ENCODE assay signal across 1 cellular context in the genomic region with DNA sequence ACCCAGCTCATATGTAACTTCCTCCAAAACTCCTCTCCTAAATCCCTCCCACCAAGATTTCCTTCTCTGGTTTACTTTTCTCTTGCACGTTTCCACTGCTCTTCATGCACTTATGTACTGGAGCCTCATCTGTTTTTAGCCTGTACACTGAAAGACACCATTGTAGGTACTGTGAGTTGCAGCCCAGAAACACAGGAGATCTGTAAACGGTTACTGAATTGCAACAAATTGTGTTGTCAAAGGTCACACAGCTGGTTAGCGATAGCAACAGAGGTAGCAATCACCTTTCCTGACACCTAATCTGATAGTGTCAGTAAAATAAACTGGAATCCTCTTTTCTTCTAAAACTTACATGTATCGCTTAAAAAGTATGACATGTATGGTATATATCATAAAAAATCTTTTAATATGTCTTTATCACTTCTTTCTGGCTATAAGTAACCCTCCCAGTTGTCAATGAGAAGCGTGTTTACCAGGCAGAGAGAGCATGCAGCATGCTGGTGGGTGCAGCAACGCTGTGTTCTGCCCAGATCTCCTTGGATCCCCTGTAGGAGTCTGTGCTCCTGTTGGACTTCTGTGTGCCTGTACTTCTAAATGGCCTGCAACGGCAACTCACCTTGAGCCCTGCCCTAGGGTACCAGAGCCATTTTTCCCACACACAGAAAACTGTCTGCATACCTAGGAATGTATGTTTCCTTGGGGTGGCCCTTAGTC.
A peak's percentile ranks its signal among the peaks of the same experiment; 100 is the strongest.
TF ChIP-seq lines count a peak whose summit lies in the region.

No MANE protein-coding gene starts in this region.

TF ChIP-seq in HepG2, 621 proteins besides CTCF, POLR2A, EP300 and RAD21 (continued from another document and continues in another):
- TF ChIP-seq LCORL (IDR thresholded peaks at IDR 0.05) (no peak), LCORL (CRISPR knock-in tag; IDR thresholded peaks at IDR 0.05) (no peak), ISL2 (CRISPR knock-in tag; IDR thresholded peaks at IDR 0.05) (peak; percentile 59), MEIS1 (CRISPR knock-in tag; IDR thresholded peaks at IDR 0.05; ENCODE audit: borderline replicate concordance) (no peak), SPEN (CRISPR knock-in tag; IDR thresholded peaks at IDR 0.05; ENCODE audit: low read depth) (no peak), ZNF337 (CRISPR knock-in tag; IDR thresholded peaks at IDR 0.05; ENCODE audit: borderline replicate concordance, low read depth) (0 out of 2 replicates have a peak, but pooled peaks have one; percentile 7), RARA (CRISPR knock-in tag; IDR thresholded peaks at IDR 0.05) (no peak), NR2F1 (CRISPR knock-in tag; IDR thresholded peaks at IDR 0.05) (peak in 1 of 2 experiments; percentile 59; a peak in 1 of 4 replicates), ZNF839 (CRISPR knock-in tag; IDR thresholded peaks at IDR 0.05; ENCODE audit: borderline replicate concordance) (no peak), ZNF674 (CRISPR knock-in tag; IDR thresholded peaks at IDR 0.05; ENCODE audit: low read depth) (no peak), FOXA3 (CRISPR knock-in tag; IDR thresholded peaks at IDR 0.05) (peak; percentile 45; the same call in 1 of the 2 replicates), RXRB (CRISPR knock-in tag; IDR thresholded peaks at IDR 0.05; ENCODE audit: borderline replicate concordance) (0 out of 2 replicates have a peak, but pooled peaks have one; percentile 45), SOX5 (CRISPR knock-in tag; IDR thresholded peaks at IDR 0.05; ENCODE audit: borderline replicate concordance) (peak; percentile 22; the same call in 1 of the 2 replicates), ASH2L (IDR thresholded peaks at IDR 0.05; ENCODE audit: insufficient read length, low read depth, low read length) (no peak), ZNF234 (CRISPR knock-in tag; conservative IDR thresholded peaks at IDR 0.05) (no peak), ZNF512B (CRISPR knock-in tag; IDR thresholded peaks at IDR 0.05; ENCODE audit: borderline replicate concordance) (no peak), ADNP (CRISPR knock-in tag; IDR thresholded peaks at IDR 0.05) (no peak), NR2C2 (CRISPR knock-in tag; IDR thresholded peaks at IDR 0.05; ENCODE audit: borderline replicate concordance) (peak; percentile 38; the same call in 1 of the 2 replicates), NFYB (CRISPR knock-in tag; IDR thresholded peaks at IDR 0.05) (no peak), NFE2 (CRISPR knock-in tag; IDR thresholded peaks at IDR 0.05) (no peak), SNAI1 (CRISPR knock-in tag; IDR thresholded peaks at IDR 0.05; ENCODE audit: borderline replicate concordance) (no peak), ZNF773 (CRISPR knock-in tag; IDR thresholded peaks at IDR 0.05; ENCODE audit: borderline replicate concordance) (no peak), TBL1XR1 (IDR thresholded peaks at IDR 0.05; ENCODE audit: borderline replicate concordance, low read length, partially characterized antibody) (no peak), GATAD2A (CRISPR knock-in tag; IDR thresholded peaks at IDR 0.05) (peak; percentile 75), SOX6 (IDR thresholded peaks at IDR 0.05) (no peak), SOX6 (CRISPR knock-in tag; IDR thresholded peaks at IDR 0.05) (peak; percentile 62), CEBPG (CRISPR knock-in tag; IDR thresholded peaks at IDR 0.05) (peak; percentile 64), NR2F2 (IDR thresholded peaks at IDR 0.05; ENCODE audit: borderline replicate concordance, low read depth) (0 out of 2 replicates have a peak, but pooled peaks have one; percentile 23), HDAC2 (CRISPR knock-in tag; IDR thresholded peaks at IDR 0.05) (peak; percentile 41), PPARG (CRISPR knock-in tag; conservative IDR thresholded peaks at IDR 0.05) (peak; percentile 58; the same call in 1 of the 2 replicates), IRX3 (CRISPR knock-in tag; IDR thresholded peaks at IDR 0.05; ENCODE audit: borderline replicate concordance, low read depth) (no peak), SAP130 (CRISPR knock-in tag; IDR thresholded peaks at IDR 0.05; ENCODE audit: low read depth) (peak; percentile 54), NR0B2 (CRISPR knock-in tag; IDR thresholded peaks at IDR 0.05) (no peak), ZNF614 (CRISPR knock-in tag; IDR thresholded peaks at IDR 0.05; ENCODE audit: borderline replicate concordance) (0 out of 2 replicates have a peak, but pooled peaks have one; percentile 30), JUNB (CRISPR knock-in tag; IDR thresholded peaks at IDR 0.05; ENCODE audit: borderline replicate concordance) (0 out of 2 replicates have a peak, but pooled peaks have one; percentile 21), BCL6 (CRISPR knock-in tag; IDR thresholded peaks at IDR 0.05) (peak; percentile 43), RBM39 (IDR thresholded peaks at IDR 0.05; ENCODE audit: low read depth, low read length, poor library complexity, severe bottlenecking) (no peak), ZKSCAN8 (CRISPR knock-in tag; IDR thresholded peaks at IDR 0.05; ENCODE audit: borderline replicate concordance) (0 out of 2 replicates have a peak, but pooled peaks have one; percentile 24), ARID5B (CRISPR knock-in tag; IDR thresholded peaks at IDR 0.05) (peak; percentile 64; the same call in 1 of the 2 replicates), TFAP4 (IDR thresholded peaks at IDR 0.05; ENCODE audit: borderline replicate concordance, low read depth) (peak; percentile 92), NONO (IDR thresholded peaks at IDR 0.05) (no peak), NONO (CRISPR knock-in tag; conservative IDR thresholded peaks at IDR 0.05) (0 out of 2 replicates have a peak, but pooled peaks have one; percentile 23), HDAC1 (CRISPR knock-in tag; IDR thresholded peaks at IDR 0.05) (peak; percentile 31; the same call in 1 of the 2 replicates), HMG20A (CRISPR knock-in tag; IDR thresholded peaks at IDR 0.05; ENCODE audit: borderline replicate concordance) (peak; percentile 49; the same call in 1 of the 2 replicates), MIER2 (CRISPR knock-in tag; IDR thresholded peaks at IDR 0.05) (0 out of 2 replicates have a peak, but pooled peaks have one; percentile 20), ARNTL (CRISPR knock-in tag; IDR thresholded peaks at IDR 0.05) (0 out of 2 replicates have a peak, but pooled peaks have one; percentile 30), ELF3 (CRISPR knock-in tag; IDR thresholded peaks at IDR 0.05) (0 out of 2 replicates have a peak, but pooled peaks have one; percentile 29), NR3C1 (CRISPR knock-in tag; IDR thresholded peaks at IDR 0.05) (no peak), ZNF644 (CRISPR knock-in tag; IDR thresholded peaks at IDR 0.05; ENCODE audit: low read depth) (0 out of 2 replicates have a peak, but pooled peaks have one; percentile 35)
- TF ChIP-seq, protein P1, sequence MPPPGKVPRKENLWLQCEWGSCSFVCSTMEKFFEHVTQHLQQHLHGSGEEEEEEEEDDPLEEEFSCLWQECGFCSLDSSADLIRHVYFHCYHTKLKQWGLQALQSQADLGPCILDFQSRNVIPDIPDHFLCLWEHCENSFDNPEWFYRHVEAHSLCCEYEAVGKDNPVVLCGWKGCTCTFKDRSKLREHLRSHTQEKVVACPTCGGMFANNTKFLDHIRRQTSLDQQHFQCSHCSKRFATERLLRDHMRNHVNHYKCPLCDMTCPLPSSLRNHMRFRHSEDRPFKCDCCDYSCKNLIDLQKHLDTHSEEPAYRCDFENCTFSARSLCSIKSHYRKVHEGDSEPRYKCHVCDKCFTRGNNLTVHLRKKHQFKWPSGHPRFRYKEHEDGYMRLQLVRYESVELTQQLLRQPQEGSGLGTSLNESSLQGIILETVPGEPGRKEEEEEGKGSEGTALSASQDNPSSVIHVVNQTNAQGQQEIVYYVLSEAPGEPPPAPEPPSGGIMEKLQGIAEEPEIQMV (CRISPR knock-in tag; IDR thresholded peaks at IDR 0.05; ENCODE audit: low read depth) = 0 out of 2 replicates have a peak, but pooled peaks have one; percentile 26
- TF ChIP-seq, protein P2, sequence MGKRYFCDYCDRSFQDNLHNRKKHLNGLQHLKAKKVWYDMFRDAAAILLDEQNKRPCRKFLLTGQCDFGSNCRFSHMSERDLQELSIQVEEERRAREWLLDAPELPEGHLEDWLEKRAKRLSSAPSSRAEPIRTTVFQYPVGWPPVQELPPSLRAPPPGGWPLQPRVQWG (CRISPR knock-in tag; IDR thresholded peaks at IDR 0.05; ENCODE audit: borderline replicate concordance, low read depth) = no peak
- TF ChIP-seq, protein P3, sequence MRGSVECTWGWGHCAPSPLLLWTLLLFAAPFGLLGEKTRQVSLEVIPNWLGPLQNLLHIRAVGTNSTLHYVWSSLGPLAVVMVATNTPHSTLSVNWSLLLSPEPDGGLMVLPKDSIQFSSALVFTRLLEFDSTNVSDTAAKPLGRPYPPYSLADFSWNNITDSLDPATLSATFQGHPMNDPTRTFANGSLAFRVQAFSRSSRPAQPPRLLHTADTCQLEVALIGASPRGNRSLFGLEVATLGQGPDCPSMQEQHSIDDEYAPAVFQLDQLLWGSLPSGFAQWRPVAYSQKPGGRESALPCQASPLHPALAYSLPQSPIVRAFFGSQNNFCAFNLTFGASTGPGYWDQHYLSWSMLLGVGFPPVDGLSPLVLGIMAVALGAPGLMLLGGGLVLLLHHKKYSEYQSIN (CRISPR knock-in tag; IDR thresholded peaks at IDR 0.05; ENCODE audit: borderline replicate concordance) = no peak
- TF ChIP-seq, protein P4, sequence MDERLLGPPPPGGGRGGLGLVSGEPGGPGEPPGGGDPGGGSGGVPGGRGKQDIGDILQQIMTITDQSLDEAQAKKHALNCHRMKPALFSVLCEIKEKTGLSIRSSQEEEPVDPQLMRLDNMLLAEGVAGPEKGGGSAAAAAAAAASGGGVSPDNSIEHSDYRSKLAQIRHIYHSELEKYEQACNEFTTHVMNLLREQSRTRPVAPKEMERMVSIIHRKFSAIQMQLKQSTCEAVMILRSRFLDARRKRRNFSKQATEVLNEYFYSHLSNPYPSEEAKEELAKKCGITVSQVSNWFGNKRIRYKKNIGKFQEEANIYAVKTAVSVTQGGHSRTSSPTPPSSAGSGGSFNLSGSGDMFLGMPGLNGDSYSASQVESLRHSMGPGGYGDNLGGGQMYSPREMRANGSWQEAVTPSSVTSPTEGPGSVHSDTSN (CRISPR knock-in tag; IDR thresholded peaks at IDR 0.05) = no peak
- TF ChIP-seq, protein P5, sequence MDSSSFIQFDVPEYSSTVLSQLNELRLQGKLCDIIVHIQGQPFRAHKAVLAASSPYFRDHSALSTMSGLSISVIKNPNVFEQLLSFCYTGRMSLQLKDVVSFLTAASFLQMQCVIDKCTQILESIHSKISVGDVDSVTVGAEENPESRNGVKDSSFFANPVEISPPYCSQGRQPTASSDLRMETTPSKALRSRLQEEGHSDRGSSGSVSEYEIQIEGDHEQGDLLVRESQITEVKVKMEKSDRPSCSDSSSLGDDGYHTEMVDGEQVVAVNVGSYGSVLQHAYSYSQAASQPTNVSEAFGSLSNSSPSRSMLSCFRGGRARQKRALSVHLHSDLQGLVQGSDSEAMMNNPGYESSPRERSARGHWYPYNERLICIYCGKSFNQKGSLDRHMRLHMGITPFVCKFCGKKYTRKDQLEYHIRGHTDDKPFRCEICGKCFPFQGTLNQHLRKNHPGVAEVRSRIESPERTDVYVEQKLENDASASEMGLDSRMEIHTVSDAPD (CRISPR knock-in tag; IDR thresholded peaks at IDR 0.05) = 0 out of 2 replicates have a peak, but pooled peaks have one; percentile 22
